20 cellular contexts compared by ENCODE assay signal in the genomic region with DNA sequence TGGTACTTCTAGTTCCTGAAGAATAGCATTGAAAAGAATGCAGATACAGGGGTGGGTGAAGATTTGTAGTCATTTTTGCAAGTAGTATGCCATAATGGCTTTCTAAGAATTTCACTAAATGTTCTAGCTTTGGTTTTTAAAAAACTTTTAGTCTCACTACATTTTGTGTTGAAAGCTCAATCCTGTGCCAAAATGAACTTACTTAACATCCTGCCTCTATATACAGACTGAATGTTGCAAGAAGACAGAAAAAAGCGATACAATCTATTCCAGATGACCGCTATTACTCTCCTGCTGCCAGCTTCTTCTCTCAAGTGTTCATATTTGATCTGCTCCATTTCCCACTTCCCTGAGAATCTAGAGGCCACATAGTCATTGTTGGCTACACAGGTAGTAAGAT.
"Had no signal": no experiment of that assay in that cellular context is flagged by ENCODE, and none has a peak within 500 bp of the region (broad histone marks: within the 10 kb centered on the region; RNA-seq: fewer than 3 reads in every experiment).

No MANE protein-coding gene starts in this region.

- H3K4me3 ChIP-seq: left ventricle myocardium inferior, right lobe of liver, thoracic aorta had no signal

- ATAC-seq: activated naive CD4-positive, alpha-beta T cell treated with anti-CD3 and anti-CD28 coated beads, Interleukin-2, amount 50 U/mL, for 72 hours; effector memory CD8-positive, alpha-beta T cell; natural killer cell treated with Interleukin-12 subunit alpha and Interleukin-12 subunit beta and Interleukin-15 and Interleukin-18, amount 100 ng/mL, for 72 hours; right lobe of liver; stimulated activated naive CD8-positive, alpha-beta T cell treated with anti-CD3 and anti-CD28 coated beads, Interleukin-15, amount 100 ng/mL, for 72 hours; T-helper 17 cell; WTC11 had no signal

- DNase-seq: activated CD4-positive, alpha-beta memory T cell treated with anti-CD3 and anti-CD28 coated beads, Interleukin-2, amount 10 ng/mL, durations not matched to agents 7 days and 5 days; activated CD4-positive, alpha-beta T cell treated with anti-CD3 and anti-CD28 coated beads for 4 hours; activated gamma-delta T cell; activated T-cell treated with anti-CD3 and anti-CD28 coated beads, Interleukin-2, amount 50 U/mL, for 48 hours; amygdala; dermis blood vessel endothelial cell; effector memory CD8-positive, alpha-beta T cell; hippocampal formation; left ventricle myocardium inferior; right lobe of liver; stimulated activated CD4-positive, alpha-beta T cell treated with anti-CD3 and anti-CD28 coated beads, Interleukin-1b, Interleukin-23, amount 100 ng/mL, for 48 hours; stimulated activated naive CD8-positive, alpha-beta T cell treated with anti-CD3 and anti-CD28 coated beads, Interleukin-15, amount 100 ng/mL, for 72 hours; T-helper 17 cell had no signal

- H3K4me1 Mint-ChIP-seq: activated CD4-positive, alpha-beta memory T cell treated with anti-CD3 and anti-CD28 coated beads, Interleukin-2, amount 10 ng/mL, durations not matched to agents 7 days and 5 days; brain; memory B cell; stimulated activated naive CD8-positive, alpha-beta T cell treated with anti-CD3 and anti-CD28 coated beads, Interleukin-15, amount 100 ng/mL, for 72 hours; T-helper 17 cell; WTC11 had no signal

- H3K9me3 ChIP-seq: left ventricle myocardium inferior, right lobe of liver, thoracic aorta had no signal

- H3K36me3 Mint-ChIP-seq: activated naive CD4-positive, alpha-beta T cell treated with anti-CD3 and anti-CD28 coated beads, Interleukin-2, amount 50 U/mL, for 72 hours; brain; memory B cell; natural killer cell treated with Interleukin-12 subunit alpha and Interleukin-12 subunit beta and Interleukin-15 and Interleukin-18, amount 100 ng/mL, for 72 hours; WTC11 had no signal

- H3K27me3 Mint-ChIP-seq: activated CD4-positive, alpha-beta memory T cell treated with anti-CD3 and anti-CD28 coated beads, Interleukin-2, amount 10 ng/mL, durations not matched to agents 7 days and 5 days; brain; effector memory CD8-positive, alpha-beta T cell; memory B cell; natural killer cell treated with Interleukin-12 subunit alpha and Interleukin-12 subunit beta and Interleukin-15 and Interleukin-18, amount 100 ng/mL, for 72 hours; stimulated activated naive CD8-positive, alpha-beta T cell treated with anti-CD3 and anti-CD28 coated beads, Interleukin-15, amount 100 ng/mL, for 72 hours; T-helper 17 cell had no signal

- H3K9me3 Mint-ChIP-seq: brain, WTC11 had no signal

- H3K27me3 ChIP-seq: right lobe of liver had no signal

- H3K4me1 ChIP-seq: left ventricle myocardium inferior, right lobe of liver had no signal

- H3K4me3 Mint-ChIP-seq: activated CD4-positive, alpha-beta memory T cell treated with anti-CD3 and anti-CD28 coated beads, Interleukin-2, amount 10 ng/mL, durations not matched to agents 7 days and 5 days; brain; effector memory CD8-positive, alpha-beta T cell; memory B cell; natural killer cell treated with Interleukin-12 subunit alpha and Interleukin-12 subunit beta and Interleukin-15 and Interleukin-18, amount 100 ng/mL, for 72 hours; stimulated activated naive CD8-positive, alpha-beta T cell treated with anti-CD3 and anti-CD28 coated beads, Interleukin-15, amount 100 ng/mL, for 72 hours; T-helper 17 cell; WTC11 had no signal

- H3K27ac Mint-ChIP-seq: activated CD4-positive, alpha-beta memory T cell treated with anti-CD3 and anti-CD28 coated beads, Interleukin-2, amount 10 ng/mL, durations not matched to agents 7 days and 5 days; activated naive CD4-positive, alpha-beta T cell treated with anti-CD3 and anti-CD28 coated beads, Interleukin-2, amount 50 U/mL, for 72 hours; brain; effector memory CD8-positive, alpha-beta T cell; memory B cell; natural killer cell treated with Interleukin-12 subunit alpha and Interleukin-12 subunit beta and Interleukin-15 and Interleukin-18, amount 100 ng/mL, for 72 hours; stimulated activated naive CD8-positive, alpha-beta T cell treated with anti-CD3 and anti-CD28 coated beads, Interleukin-15, amount 100 ng/mL, for 72 hours; T-helper 17 cell; WTC11 had no signal

- H3K36me3 ChIP-seq: left ventricle myocardium inferior, right lobe of liver, thoracic aorta had no signal

- H3K27ac ChIP-seq: epithelial cell of prostate, left ventricle myocardium inferior, right lobe of liver, thoracic aorta had no signal
